ENCODE assay signal across 1 cellular context in the genomic region with DNA sequence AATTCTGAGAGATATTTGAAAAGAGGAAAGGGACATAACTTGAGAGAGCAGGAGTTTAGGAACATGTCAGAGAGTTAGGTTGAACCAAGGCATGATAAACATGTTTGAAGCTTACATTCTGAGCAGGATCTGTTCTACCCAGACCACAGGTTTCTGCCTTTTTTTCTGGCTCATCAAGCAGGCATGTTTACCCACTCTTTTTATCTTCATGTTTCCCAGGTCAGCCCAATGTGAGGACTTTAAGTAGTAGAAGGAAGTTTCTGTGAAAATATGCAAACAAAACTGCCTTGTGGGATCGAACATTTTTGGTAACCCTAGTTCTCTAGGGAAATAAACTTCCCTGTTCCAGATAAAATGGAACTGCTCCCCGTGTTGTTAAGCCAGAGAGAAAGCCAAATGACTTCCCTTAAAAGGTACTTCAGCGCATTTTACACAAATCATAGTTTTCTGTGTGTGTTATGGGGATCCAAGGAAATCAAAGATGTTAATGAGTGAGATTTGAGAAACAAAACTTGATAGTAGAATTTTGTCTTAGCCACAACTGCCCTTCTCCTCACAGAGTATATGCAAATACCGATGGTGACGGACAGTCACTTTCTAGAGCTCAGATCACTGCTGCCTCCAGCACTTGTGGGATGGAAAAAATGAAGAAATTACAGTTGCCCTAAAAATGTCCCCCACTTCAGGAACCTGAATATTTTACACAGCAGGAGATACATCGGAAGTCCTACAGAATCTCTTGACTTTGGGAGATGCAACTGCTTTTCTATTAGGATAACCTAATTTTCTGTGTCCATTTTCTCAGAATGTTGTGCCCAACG.
A peak's percentile ranks its signal among the peaks of the same experiment; 100 is the strongest.
TF ChIP-seq lines count a peak whose summit lies in the region.

No MANE protein-coding gene starts in this region.

TF ChIP-seq in K562, 482 proteins besides CTCF, POLR2A, EP300 and RAD21 (continues in another document):
- TF ChIP-seq KDM2B (CRISPR knock-in tag; IDR thresholded peaks at IDR 0.05) (0 out of 2 replicates have a peak, but pooled peaks have one; percentile 36), TBP (optimal IDR thresholded peaks at IDR 0.05; ENCODE audit: low read depth, low read length) (peak; percentile 39), HLTF (IDR thresholded peaks at IDR 0.05) (no peak), ELF4 (CRISPR knock-in tag; IDR thresholded peaks at IDR 0.05) (0 out of 2 replicates have a peak, but pooled peaks have one; percentile 8), ETV6 (IDR thresholded peaks at IDR 0.05; ENCODE audit: borderline replicate concordance in 1 of 2, low read depth in 2 of 2, low read length in 1 of 2) (0 out of 4 replicates have a peak, but pooled peaks of 1 of the 2 experiments have one; percentile 1), ETV6 (CRISPR knock-in tag; IDR thresholded peaks at IDR 0.05; ENCODE audit: borderline replicate concordance) (no peak), ZNF239 (CRISPR knock-in tag; IDR thresholded peaks at IDR 0.05) (0 out of 2 replicates have a peak, but pooled peaks have one; percentile 17), KLF6 (CRISPR knock-in tag; IDR thresholded peaks at IDR 0.05; ENCODE audit: borderline replicate concordance) (0 out of 2 replicates have a peak, but pooled peaks have one; percentile 28), PRPF4 (IDR thresholded peaks at IDR 0.05; ENCODE audit: insufficient read depth, low read depth, low read length, poor library complexity, severe bottlenecking) (no peak), HNRNPUL1 (IDR thresholded peaks at IDR 0.05; ENCODE audit: low read length) (no peak), JUNB (CRISPR knock-in tag; conservative IDR thresholded peaks at IDR 0.05) (0 out of 2 replicates have a peak, but pooled peaks have one; percentile 28), ZNF41 (CRISPR knock-in tag; conservative IDR thresholded peaks at IDR 0.05) (0 out of 2 replicates have a peak, but pooled peaks have one; percentile 30), ERF (CRISPR knock-in tag; IDR thresholded peaks at IDR 0.05) (peak; percentile 10; the same call in 1 of the 2 replicates), ZFP30 (CRISPR knock-in tag; IDR thresholded peaks at IDR 0.05; ENCODE audit: borderline replicate concordance) (0 out of 2 replicates have a peak, but pooled peaks have one; percentile 40), ZNF586 (CRISPR knock-in tag; conservative IDR thresholded peaks at IDR 0.05) (peak; percentile 58; the same call in 1 of the 2 replicates), ILK (tag; IDR thresholded peaks at IDR 0.05; ENCODE audit: borderline replicate concordance, low read depth) (no peak), ZNF444 (CRISPR knock-in tag; IDR thresholded peaks at IDR 0.05) (0 out of 2 replicates have a peak, but pooled peaks have one; percentile 33), ZNF583 (CRISPR knock-in tag; IDR thresholded peaks at IDR 0.05) (0 out of 2 replicates have a peak, but pooled peaks have one; percentile 12), SAP30 (IDR thresholded peaks at IDR 0.05; ENCODE audit: borderline replicate concordance, insufficient read depth, low read depth, low read length, poor library complexity, severe bottlenecking) (no peak), ZNF436 (CRISPR knock-in tag; IDR thresholded peaks at IDR 0.05) (0 out of 2 replicates have a peak, but pooled peaks have one; percentile 40), FOXK2 (conservative IDR thresholded peaks at IDR 0.05 in 1 of 2, IDR thresholded peaks at IDR 0.05 in 1 of 2; ENCODE audit: low read depth in 2 of 2) (peak in 1 of 2 experiments; percentile 47; a peak in 2 of 4 replicates), TEAD2 (tag; IDR thresholded peaks at IDR 0.05) (no peak), ZNF764 (CRISPR knock-in tag; IDR thresholded peaks at IDR 0.05; ENCODE audit: low read depth) (0 out of 2 replicates have a peak, but pooled peaks have one; percentile 40), FOXA3 (CRISPR knock-in tag; conservative IDR thresholded peaks at IDR 0.05 in 1 of 2, IDR thresholded peaks at IDR 0.05 in 1 of 2) (peak in 1 of 2 experiments; percentile 61; a peak in 2 of 4 replicates), NR4A1 (CRISPR knock-in tag; IDR thresholded peaks at IDR 0.05) (no peak), NR4A1 (tag; IDR thresholded peaks at IDR 0.05) (no peak)
- TF ChIP-seq, protein P1, sequence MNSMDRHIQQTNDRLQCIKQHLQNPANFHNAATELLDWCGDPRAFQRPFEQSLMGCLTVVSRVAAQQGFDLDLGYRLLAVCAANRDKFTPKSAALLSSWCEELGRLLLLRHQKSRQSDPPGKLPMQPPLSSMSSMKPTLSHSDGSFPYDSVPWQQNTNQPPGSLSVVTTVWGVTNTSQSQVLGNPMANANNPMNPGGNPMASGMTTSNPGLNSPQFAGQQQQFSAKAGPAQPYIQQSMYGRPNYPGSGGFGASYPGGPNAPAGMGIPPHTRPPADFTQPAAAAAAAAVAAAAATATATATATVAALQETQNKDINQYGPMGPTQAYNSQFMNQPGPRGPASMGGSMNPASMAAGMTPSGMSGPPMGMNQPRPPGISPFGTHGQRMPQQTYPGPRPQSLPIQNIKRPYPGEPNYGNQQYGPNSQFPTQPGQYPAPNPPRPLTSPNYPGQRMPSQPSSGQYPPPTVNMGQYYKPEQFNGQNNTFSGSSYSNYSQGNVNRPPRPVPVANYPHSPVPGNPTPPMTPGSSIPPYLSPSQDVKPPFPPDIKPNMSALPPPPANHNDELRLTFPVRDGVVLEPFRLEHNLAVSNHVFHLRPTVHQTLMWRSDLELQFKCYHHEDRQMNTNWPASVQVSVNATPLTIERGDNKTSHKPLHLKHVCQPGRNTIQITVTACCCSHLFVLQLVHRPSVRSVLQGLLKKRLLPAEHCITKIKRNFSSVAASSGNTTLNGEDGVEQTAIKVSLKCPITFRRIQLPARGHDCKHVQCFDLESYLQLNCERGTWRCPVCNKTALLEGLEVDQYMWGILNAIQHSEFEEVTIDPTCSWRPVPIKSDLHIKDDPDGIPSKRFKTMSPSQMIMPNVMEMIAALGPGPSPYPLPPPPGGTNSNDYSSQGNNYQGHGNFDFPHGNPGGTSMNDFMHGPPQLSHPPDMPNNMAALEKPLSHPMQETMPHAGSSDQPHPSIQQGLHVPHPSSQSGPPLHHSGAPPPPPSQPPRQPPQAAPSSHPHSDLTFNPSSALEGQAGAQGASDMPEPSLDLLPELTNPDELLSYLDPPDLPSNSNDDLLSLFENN (IDR thresholded peaks at IDR 0.05; ENCODE audit: low read depth in 2 of 2, low read length in 2 of 2), result no peak
- TF ChIP-seq, protein P2, sequence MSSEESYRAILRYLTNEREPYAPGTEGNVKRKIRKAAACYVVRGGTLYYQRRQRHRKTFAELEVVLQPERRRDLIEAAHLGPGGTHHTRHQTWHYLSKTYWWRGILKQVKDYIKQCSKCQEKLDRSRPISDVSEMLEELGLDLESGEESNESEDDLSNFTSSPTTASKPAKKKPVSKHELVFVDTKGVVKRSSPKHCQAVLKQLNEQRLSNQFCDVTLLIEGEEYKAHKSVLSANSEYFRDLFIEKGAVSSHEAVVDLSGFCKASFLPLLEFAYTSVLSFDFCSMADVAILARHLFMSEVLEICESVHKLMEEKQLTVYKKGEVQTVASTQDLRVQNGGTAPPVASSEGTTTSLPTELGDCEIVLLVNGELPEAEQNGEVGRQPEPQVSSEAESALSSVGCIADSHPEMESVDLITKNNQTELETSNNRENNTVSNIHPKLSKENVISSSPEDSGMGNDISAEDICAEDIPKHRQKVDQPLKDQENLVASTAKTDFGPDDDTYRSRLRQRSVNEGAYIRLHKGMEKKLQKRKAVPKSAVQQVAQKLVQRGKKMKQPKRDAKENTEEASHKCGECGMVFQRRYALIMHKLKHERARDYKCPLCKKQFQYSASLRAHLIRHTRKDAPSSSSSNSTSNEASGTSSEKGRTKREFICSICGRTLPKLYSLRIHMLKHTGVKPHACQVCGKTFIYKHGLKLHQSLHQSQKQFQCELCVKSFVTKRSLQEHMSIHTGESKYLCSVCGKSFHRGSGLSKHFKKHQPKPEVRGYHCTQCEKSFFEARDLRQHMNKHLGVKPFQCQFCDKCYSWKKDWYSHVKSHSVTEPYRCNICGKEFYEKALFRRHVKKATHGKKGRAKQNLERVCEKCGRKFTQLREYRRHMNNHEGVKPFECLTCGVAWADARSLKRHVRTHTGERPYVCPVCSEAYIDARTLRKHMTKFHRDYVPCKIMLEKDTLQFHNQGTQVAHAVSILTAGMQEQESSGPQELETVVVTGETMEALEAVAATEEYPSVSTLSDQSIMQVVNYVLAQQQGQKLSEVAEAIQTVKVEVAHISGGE (CRISPR knock-in tag; IDR thresholded peaks at IDR 0.05), result peak in 1 of 3 experiments; percentile 55; a peak in 1 of 6 replicates
- TF ChIP-seq, protein P3, sequence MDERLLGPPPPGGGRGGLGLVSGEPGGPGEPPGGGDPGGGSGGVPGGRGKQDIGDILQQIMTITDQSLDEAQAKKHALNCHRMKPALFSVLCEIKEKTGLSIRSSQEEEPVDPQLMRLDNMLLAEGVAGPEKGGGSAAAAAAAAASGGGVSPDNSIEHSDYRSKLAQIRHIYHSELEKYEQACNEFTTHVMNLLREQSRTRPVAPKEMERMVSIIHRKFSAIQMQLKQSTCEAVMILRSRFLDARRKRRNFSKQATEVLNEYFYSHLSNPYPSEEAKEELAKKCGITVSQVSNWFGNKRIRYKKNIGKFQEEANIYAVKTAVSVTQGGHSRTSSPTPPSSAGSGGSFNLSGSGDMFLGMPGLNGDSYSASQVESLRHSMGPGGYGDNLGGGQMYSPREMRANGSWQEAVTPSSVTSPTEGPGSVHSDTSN (CRISPR knock-in tag; IDR thresholded peaks at IDR 0.05; ENCODE audit: low read depth), result no peak
- TF ChIP-seq, protein P3 (tag; conservative IDR thresholded peaks at IDR 0.05; ENCODE audit: low read depth), result no peak
- TF ChIP-seq, protein P4, sequence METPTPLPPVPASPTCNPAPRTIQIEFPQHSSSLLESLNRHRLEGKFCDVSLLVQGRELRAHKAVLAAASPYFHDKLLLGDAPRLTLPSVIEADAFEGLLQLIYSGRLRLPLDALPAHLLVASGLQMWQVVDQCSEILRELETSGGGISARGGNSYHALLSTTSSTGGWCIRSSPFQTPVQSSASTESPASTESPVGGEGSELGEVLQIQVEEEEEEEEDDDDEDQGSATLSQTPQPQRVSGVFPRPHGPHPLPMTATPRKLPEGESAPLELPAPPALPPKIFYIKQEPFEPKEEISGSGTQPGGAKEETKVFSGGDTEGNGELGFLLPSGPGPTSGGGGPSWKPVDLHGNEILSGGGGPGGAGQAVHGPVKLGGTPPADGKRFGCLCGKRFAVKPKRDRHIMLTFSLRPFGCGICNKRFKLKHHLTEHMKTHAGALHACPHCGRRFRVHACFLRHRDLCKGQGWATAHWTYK (CRISPR knock-in tag; IDR thresholded peaks at IDR 0.05), result peak; percentile 25; the same call in 1 of the 2 replicates
- TF ChIP-seq, protein P5, sequence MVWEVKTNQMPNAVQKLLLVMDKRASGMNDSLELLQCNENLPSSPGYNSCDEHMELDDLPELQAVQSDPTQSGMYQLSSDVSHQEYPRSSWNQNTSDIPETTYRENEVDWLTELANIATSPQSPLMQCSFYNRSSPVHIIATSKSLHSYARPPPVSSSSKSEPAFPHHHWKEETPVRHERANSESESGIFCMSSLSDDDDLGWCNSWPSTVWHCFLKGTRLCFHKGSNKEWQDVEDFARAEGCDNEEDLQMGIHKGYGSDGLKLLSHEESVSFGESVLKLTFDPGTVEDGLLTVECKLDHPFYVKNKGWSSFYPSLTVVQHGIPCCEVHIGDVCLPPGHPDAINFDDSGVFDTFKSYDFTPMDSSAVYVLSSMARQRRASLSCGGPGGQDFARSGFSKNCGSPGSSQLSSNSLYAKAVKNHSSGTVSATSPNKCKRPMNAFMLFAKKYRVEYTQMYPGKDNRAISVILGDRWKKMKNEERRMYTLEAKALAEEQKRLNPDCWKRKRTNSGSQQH (CRISPR knock-in tag; IDR thresholded peaks at IDR 0.05), result peak; percentile 59; the same call in 1 of the 2 replicates
- TF ChIP-seq, protein P6, sequence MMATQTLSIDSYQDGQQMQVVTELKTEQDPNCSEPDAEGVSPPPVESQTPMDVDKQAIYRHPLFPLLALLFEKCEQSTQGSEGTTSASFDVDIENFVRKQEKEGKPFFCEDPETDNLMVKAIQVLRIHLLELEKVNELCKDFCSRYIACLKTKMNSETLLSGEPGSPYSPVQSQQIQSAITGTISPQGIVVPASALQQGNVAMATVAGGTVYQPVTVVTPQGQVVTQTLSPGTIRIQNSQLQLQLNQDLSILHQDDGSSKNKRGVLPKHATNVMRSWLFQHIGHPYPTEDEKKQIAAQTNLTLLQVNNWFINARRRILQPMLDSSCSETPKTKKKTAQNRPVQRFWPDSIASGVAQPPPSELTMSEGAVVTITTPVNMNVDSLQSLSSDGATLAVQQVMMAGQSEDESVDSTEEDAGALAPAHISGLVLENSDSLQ (IDR thresholded peaks at IDR 0.05), result peak; percentile 72
- TF ChIP-seq, protein P7, sequence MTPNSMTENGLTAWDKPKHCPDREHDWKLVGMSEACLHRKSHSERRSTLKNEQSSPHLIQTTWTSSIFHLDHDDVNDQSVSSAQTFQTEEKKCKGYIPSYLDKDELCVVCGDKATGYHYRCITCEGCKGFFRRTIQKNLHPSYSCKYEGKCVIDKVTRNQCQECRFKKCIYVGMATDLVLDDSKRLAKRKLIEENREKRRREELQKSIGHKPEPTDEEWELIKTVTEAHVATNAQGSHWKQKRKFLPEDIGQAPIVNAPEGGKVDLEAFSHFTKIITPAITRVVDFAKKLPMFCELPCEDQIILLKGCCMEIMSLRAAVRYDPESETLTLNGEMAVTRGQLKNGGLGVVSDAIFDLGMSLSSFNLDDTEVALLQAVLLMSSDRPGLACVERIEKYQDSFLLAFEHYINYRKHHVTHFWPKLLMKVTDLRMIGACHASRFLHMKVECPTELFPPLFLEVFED (CRISPR knock-in tag; conservative IDR thresholded peaks at IDR 0.05), result 0 out of 2 replicates have a peak, but pooled peaks have one; percentile 21
- TF ChIP-seq, protein P8, sequence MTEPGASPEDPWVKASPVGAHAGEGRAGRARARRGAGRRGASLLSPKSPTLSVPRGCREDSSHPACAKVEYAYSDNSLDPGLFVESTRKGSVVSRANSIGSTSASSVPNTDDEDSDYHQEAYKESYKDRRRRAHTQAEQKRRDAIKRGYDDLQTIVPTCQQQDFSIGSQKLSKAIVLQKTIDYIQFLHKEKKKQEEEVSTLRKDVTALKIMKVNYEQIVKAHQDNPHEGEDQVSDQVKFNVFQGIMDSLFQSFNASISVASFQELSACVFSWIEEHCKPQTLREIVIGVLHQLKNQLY (CRISPR knock-in tag; conservative IDR thresholded peaks at IDR 0.05), result 0 out of 4 replicates have a peak, but pooled peaks of 1 of the 2 experiments have one; percentile 18
- TF ChIP-seq, protein P9, sequence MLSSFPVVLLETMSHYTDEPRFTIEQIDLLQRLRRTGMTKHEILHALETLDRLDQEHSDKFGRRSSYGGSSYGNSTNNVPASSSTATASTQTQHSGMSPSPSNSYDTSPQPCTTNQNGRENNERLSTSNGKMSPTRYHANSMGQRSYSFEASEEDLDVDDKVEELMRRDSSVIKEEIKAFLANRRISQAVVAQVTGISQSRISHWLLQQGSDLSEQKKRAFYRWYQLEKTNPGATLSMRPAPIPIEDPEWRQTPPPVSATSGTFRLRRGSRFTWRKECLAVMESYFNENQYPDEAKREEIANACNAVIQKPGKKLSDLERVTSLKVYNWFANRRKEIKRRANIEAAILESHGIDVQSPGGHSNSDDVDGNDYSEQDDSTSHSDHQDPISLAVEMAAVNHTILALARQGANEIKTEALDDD (IDR thresholded peaks at IDR 0.05), result peak; percentile 54; the same call in 1 of the 2 replicates
